In the genomic region with DNA sequence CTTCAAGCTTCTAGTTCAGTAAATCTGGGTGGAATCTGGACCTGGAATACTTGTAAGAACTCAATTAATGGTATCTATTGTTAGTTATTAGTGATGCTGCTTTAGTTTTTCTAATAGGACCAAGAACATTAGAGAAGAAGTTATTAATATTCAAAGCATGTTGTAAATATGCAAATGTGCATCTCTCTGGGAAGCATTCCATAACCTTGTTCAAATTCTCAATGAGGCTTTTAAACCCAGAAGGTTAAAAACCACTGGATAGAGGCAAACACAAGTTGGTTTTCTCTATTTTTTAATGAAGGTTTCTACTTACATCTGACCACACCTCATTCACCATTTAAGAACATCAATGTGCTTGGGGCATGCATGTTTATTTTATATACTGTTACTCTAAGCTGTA, we compare ENCODE assay signal across 28 cellular contexts.
"Had no signal": no experiment of that assay in that cellular context is flagged by ENCODE, and none has a peak within 500 bp of the region (broad histone marks: within the 10 kb centered on the region; RNA-seq: fewer than 3 reads in every experiment).

No MANE protein-coding gene starts in this region.

- H3K9me3 ChIP-seq: neutrophil, ovary, psoas muscle, right lobe of liver, sigmoid colon, stomach, suprapubic skin, thoracic aorta, thyroid gland, tibial nerve, upper lobe of left lung, vagina had no signal

- DNase-seq: naive B cell; naive thymus-derived CD8-positive, alpha-beta T cell; nephron progenitor cell; occipital lobe; ovary; psoas muscle; right cardiac atrium; right lobe of liver; sigmoid colon; small intestine; stimulated activated CD4-positive, alpha-beta T cell treated with anti-CD3 and anti-CD28 coated beads, Interleukin-15, amount 100 ng/mL, for 24 hours; stimulated activated CD4-positive, alpha-beta T cell treated with anti-CD3 and anti-CD28 coated beads, Interleukin-2, amount 100 ng/mL, for 24 hours; stimulated activated CD4-positive, alpha-beta T cell treated with anti-CD3 and anti-CD28 coated beads, Interleukin-2, amount 100 ng/mL, for 48 hours; stimulated activated CD4-positive, alpha-beta T cell treated with anti-CD3 and anti-CD28 coated beads, Interleukin-4, amount 100 ng/mL, for 24 hours; stimulated activated naive B cell treated with anti-CD40 and anti-IgM and Interleukin-4, amounts not matched to agents 10 μg/mL and 1 μg/mL and 100 μg/mL, for 72 hours; stimulated activated naive CD4-positive, alpha-beta T cell treated with Interleukin-2 at 50 U/mL for 16 hours; stomach; thyroid gland; trophoblast cell; upper lobe of left lung had no signal

- H3K4me1 ChIP-seq: parathyroid adenoma, psoas muscle, right lobe of liver, sigmoid colon, stomach, suprapubic skin, thyroid gland, tibial nerve, upper lobe of left lung, vagina had no signal

- H3K9ac ChIP-seq: parathyroid adenoma had no signal

- ATAC-seq: naive thymus-derived CD8-positive, alpha-beta T cell; natural killer cell treated with Interleukin-12 subunit alpha and Interleukin-12 subunit beta and Interleukin-15 and Interleukin-18, amount 100 ng/mL, for 72 hours; psoas muscle; right cardiac atrium; right lobe of liver; stimulated activated effector memory CD8-positive, alpha-beta T cell treated with anti-CD3 and anti-CD28 coated beads, Interleukin-12 subunit alpha, Interleukin-12 subunit beta, amount 100 ng/mL, for 72 hours; stimulated activated naive B cell treated with anti-CD40 and anti-IgM and Interleukin-4, amounts not matched to agents 10 μg/mL and 1 μg/mL and 100 μg/mL, for 72 hours had no signal

- H3K36me3 ChIP-seq: neutrophil, ovary, right lobe of liver, sigmoid colon, stomach, suprapubic skin, thoracic aorta, thyroid gland, tibial nerve, upper lobe of left lung, vagina had no signal

- H3K4me3 ChIP-seq: ovary, psoas muscle, right lobe of liver, sigmoid colon, stomach, suprapubic skin, thoracic aorta, thyroid gland, tibial nerve, upper lobe of left lung, vagina had no signal

- H3K27me3 ChIP-seq: neutrophil, ovary, right lobe of liver, sigmoid colon, stomach, suprapubic skin, thyroid gland, tibial nerve, upper lobe of left lung, vagina had no signal

- H2AFZ ChIP-seq: parathyroid adenoma had no signal

- H3K27ac ChIP-seq: neutrophil, ovary, parathyroid adenoma, psoas muscle, right lobe of liver, sigmoid colon, stomach, suprapubic skin, thoracic aorta, thyroid gland, tibial nerve, upper lobe of left lung, vagina had no signal

- H3K79me2 ChIP-seq: parathyroid adenoma had no signal
